Comparison of ENCODE assay signal across 8 cellular contexts in the genomic region with DNA sequence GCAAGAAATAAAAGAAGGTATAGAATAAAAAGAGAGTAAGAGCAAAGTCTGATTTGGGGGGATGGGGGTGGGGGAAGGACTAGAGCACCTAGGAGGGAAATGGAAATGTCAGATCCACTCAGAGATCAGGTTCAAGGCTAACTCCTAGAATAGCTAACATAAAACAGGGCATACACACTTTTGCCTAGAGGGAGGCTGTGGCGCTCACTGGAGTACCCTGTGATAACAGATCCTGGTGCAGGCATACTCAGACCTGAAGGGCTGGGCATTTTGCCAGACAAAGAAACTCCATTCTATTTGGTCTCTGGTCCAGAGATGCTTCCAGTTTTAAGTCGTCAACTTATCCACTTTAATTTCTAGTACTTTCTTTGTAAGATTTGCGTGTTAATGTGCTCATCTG. TPM values are rescaled to one million over a fixed set of nuclear protein-coding genes. Genes with fewer than 3 reads are reported as not detected.
DNase-seq lines count a peak whose midpoint lies in the region; ATAC-seq, FAIRE-seq and TF ChIP-seq lines count a peak whose summit lies in the region.

No MANE protein-coding gene starts in this region.

- H3K9me3 ChIP-seq in esophagus squamous epithelium: no peaks in the 10 kb centered on the region
- no peaks in the 10 kb centered on the region for H3K9me3 ChIP-seq in stomach smooth muscle (ENCODE audit: control insufficient read depth in 2 of 2, low read length in 2 of 2)

- POLR2A ChIA-PET in RWPE1 (lab: Yijun Ruan, JAX; ENCODE audit: low non-redundant PET): no interaction called here

- TF ChIP-seq CTCF in RWPE1 (conservative IDR thresholded peaks at IDR 0.05; ENCODE audit: low read depth): no peak
- no peak for TF ChIP-seq CTCF in esophagus squamous epithelium (IDR thresholded peaks at IDR 0.05)

- peak overlapping the region; percentile 85; the same call in 1 of the 2 replicates for H3K27ac ChIP-seq in RWPE1
- peak overlapping the region in 3 of 4 donors; percentile 5 to 71 (median 30) for H3K27ac ChIP-seq in esophagus squamous epithelium
- H3K27ac ChIP-seq in stomach smooth muscle (ENCODE audit: low read length): peak overlapping the region; percentile 53

- CTCF ChIA-PET in RWPE1 (lab: Yijun Ruan, JAX): no interaction called here

- 16 to 22% methylated on average over 3 of the region's 3 CpGs for WGBS in esophagus squamous epithelium, 2 donors

- H3K4me1 ChIP-seq in esophagus squamous epithelium (peaks cover 78 to 96% (median 88%) of the 10 kb centered on the region in 3 donors), stomach smooth muscle (ENCODE audit: control insufficient read depth, insufficient read depth, low read length) (peaks cover 87% of the 10 kb centered on the region)

- H3K27me3 ChIP-seq in esophagus squamous epithelium: no peaks in the 10 kb centered on the region
- H3K27me3 ChIP-seq in stomach smooth muscle (ENCODE audit: control insufficient read depth in 1 of 2, insufficient read depth in 2 of 2, low read length in 2 of 2): no peaks in the 10 kb centered on the region

- H3K4me3 ChIP-seq in esophagus squamous epithelium: peak overlapping the region in 2 of 4 donors; percentile 99 to 100
- peak overlapping the region; percentile 37 to 97 for H3K4me3 ChIP-seq in stomach smooth muscle (ENCODE audit: low read length in 2 of 2)

- DNase-seq in NCI-H82 (lab: John Stamatoyannopoulos, UW) (peak; percentile 22), NCI-H82 treated with DMSO at 0.1 percent for 48 hours (lab: John Stamatoyannopoulos, UW; ENCODE audit: unreplicated experiment) (no peak), RWPE1 (ENCODE audit: low spot score) (no peak), esophagus squamous epithelium (lab: John Stamatoyannopoulos, UW) (no peak), RCC 7860 (ENCODE audit: low spot score) (no peak), GM12892 (ENCODE audit: insufficient read length) (no peak)

- H3K36me3 ChIP-seq in esophagus squamous epithelium: no peaks in the 10 kb centered on the region
- H3K36me3 ChIP-seq in stomach smooth muscle (ENCODE audit: control insufficient read depth in 2 of 2, insufficient read depth in 2 of 2, low read length in 2 of 2): no peaks in the 10 kb centered on the region

- no peak for ATAC-seq in HG03457 (IDR thresholded peaks at IDR 0.05; ENCODE audit: unreplicated experiment)

- peak overlapping the region in 1 of 2 donors; percentile 29 for H3K9ac ChIP-seq in stomach smooth muscle (ENCODE audit: low read length in 2 of 2)

- intact Hi-C loops in esophagus squamous epithelium (cut with DNase I): no loop called here

- FAIRE-seq in RCC 7860 (lab: Jason Lieb, UNC): no peak
- FAIRE-seq in GM12892 (lab: Jason Lieb, UNC): no peak

- TF ChIP-seq POLR2A in esophagus squamous epithelium (IDR thresholded peaks at IDR 0.05): no peak
- TF ChIP-seq POLR2A in GM12892 (IDR thresholded peaks at IDR 0.05; ENCODE audit: low read depth, low read length): no peak

RNA-seq across cellular contexts. Expression of a gene that starts 5.8 kb away (rescaled TPM):
- 100 to 1,000 TPM in 1 of 4 donors, 10 to 100 TPM in 3; 47.1 to 120 (median 71.7) TPM for total RNA-seq in esophagus squamous epithelium
- polyA plus RNA-seq in GM12892 (2012; ENCODE audit: missing spikeins): 44.9 TPM

RNA-seq across cellular contexts. Expression of a gene that starts 22.2 kb away (rescaled TPM):
- total RNA-seq in esophagus squamous epithelium: 1 to 10 TPM; 1.9 to 3.4 (median 2.5) TPM
- 2.1 TPM for polyA plus RNA-seq in GM12892 (2012; ENCODE audit: missing spikeins)

RNA-seq across cellular contexts. Expression of a gene that starts 58.1 kb away (rescaled TPM):
- total RNA-seq in esophagus squamous epithelium: 10 to 100 TPM; 18.5 to 37.2 (median 24.7) TPM
- polyA plus RNA-seq in GM12892 (2012; ENCODE audit: missing spikeins): 47.5 TPM

Comparison
In these comparisons a context has a peak if more than half of its experiments do, and no peak if none do; other contexts are left out.
1. H3K27ac ChIP-seq: peak in every context shown above with its lines; median percentile 85 in RWPE1; 53 in stomach smooth muscle; 30 in esophagus squamous epithelium.